ENCODE assay signal across 28 cellular contexts in the genomic region with DNA sequence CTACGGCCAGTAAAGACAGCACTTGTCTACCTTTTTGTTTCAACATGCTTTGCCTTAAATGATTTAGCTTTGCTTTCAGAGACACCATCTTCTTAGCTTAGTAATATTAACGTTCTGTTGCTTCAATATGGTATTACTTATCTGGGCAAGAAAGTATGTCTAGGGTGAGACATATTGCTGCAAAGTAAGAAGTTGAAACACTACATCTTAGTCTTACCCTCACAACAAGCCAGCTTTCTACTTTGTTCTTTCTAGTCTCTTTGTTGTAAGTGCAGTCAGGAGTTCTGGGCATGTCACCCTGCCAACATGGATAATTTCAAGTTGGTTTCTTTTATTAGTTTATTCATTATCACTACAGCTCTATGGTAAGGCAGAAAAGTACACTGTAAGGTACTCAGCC.
"Had no signal": no experiment of that assay in that cellular context is flagged by ENCODE, and none has a peak within 500 bp of the region (broad histone marks: within the 10 kb centered on the region; RNA-seq: fewer than 3 reads in every experiment).

No MANE protein-coding gene starts in this region.

- H3K4me1 ChIP-seq: esophagus squamous epithelium, gastrocnemius medialis, lower lobe of right lung had no signal

- DNase-seq: dermis blood vessel endothelial cell; dorsolateral prefrontal cortex; effector CD4-positive, alpha-beta T cell; effector memory CD4-positive, alpha-beta T cell; endodermal cell; erythroblast; esophagus squamous epithelium; foreskin fibroblast; foreskin melanocyte; gastrocnemius medialis; glutamatergic neuron; head of caudate nucleus; heart right ventricle; hippocampal formation; left cardiac atrium; left lung; left ventricle myocardium superior; lower lobe of right lung; mesenchymal stem cell; mucosa of descending colon; naive B cell; naive thymus-derived CD8-positive, alpha-beta T cell had no signal

- H3K27me3 ChIP-seq: dorsolateral prefrontal cortex, esophagus squamous epithelium, gastrocnemius medialis, heart right ventricle, left lung had no signal

- H3K4me3 ChIP-seq: coronary artery, dorsolateral prefrontal cortex, esophagus squamous epithelium, gastrocnemius medialis, heart right ventricle, left lung, lower lobe of right lung, mucosa of descending colon had no signal

- FAIRE-seq: endometrium, islet of Langerhans, keratinocyte had no signal

- H3K27ac ChIP-seq: coronary artery, dorsolateral prefrontal cortex, epithelial cell of prostate, esophagus squamous epithelium, gastrocnemius medialis, heart right ventricle, left lung, lower lobe of right lung had no signal

- ATAC-seq: esophagus mucosa; gastrocnemius medialis; heart right ventricle; left cardiac atrium; left lung; left ventricle myocardium superior; lower lobe of right lung; mucosa of descending colon; naive thymus-derived CD8-positive, alpha-beta T cell had no signal

- H3K9me3 ChIP-seq: esophagus squamous epithelium, gastrocnemius medialis, heart right ventricle, left lung, lower lobe of right lung, mucosa of descending colon had no signal
